ENCODE assay signal across 9 cellular contexts in the genomic region with DNA sequence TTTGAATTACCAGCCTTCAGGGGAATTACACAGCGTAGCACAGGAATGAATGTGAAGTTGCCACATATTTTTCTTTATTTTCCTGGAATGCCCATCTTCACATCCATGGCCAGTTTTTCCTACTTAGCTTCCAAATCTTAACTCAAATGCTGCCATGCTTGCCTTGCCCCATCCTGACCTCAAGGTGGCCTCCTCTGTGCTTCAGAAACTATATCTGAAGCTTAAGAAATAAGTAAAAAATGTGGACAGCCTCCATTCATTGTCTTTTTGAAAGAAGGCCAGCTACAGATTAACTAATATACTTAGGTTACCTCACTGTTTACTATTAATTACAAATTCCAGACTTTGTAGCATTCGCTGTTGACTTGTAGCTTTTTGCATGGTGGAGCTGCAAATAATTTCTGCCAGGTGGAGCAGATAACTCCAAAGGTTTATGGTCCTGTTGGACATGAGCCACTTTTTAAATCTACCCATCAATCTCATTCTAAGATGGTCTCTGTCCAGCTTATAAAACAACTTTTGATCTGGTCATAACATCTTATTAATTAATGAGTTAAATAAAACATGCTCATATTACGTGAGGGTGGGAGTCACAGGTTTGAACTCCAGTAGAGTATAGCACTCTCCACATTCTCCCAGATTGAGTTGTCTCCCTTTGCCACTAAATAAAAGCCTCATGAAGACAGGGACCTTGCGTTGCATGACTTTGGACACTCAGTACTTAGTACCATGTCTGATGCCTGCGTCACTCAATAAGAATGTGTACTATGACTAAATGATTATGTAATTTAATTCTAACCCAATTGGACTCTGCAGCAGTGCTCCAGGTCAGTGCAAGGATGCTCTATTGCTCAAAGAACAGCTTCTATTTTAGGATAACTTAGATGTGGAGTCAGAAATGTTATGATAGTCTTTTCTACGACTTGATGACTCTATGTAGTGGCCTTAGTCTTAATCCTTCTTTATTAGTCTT.
DNase-seq lines count a peak whose midpoint lies in the region; ATAC-seq and TF ChIP-seq lines count a peak whose summit lies in the region.
"Had no signal": no experiment of that assay in that cellular context is flagged by ENCODE, and none has a peak within 500 bp of the region (broad histone marks: within the 10 kb centered on the region; RNA-seq: fewer than 3 reads in every experiment).

No MANE protein-coding gene starts in this region.

- no peaks in the 10 kb centered on the region for H3K79me2 ChIP-seq in GM23248 (ENCODE audit: insufficient read depth)
- no peaks in the 10 kb centered on the region for H3K79me2 ChIP-seq in hepatocyte

- no peak overlapping the region for H3K4me2 ChIP-seq in GM23248 (ENCODE audit: unreplicated experiment)
- no peak overlapping the region for H3K4me2 ChIP-seq in hepatocyte

- in situ Hi-C loops in GM23248 (cut with MboI), result loop anchor here (10.0 to 25.0 kb wide), 2 partner anchors 678 to 1509 kb away; partner anchors contain the start of gene CITED2

- H2AFZ ChIP-seq in GM23248 (no peak overlapping the region; the same call in 1 of the 2 replicates), hepatocyte (no peak overlapping the region)

- H3K27me3 ChIP-seq in GM23248 (replicated peaks; ENCODE audit: insufficient read depth) (no peaks in the 10 kb centered on the region), hepatocyte (no peaks in the 10 kb centered on the region), aorta (ENCODE audit: control insufficient read depth in 1 of 2, insufficient read depth in 2 of 2, low read length in 1 of 2) (no peaks in the 10 kb centered on the region)

- intact Hi-C loops in aorta (cut with DNase I), result no loop called here

- TF ChIP-seq CTCF in AG09309 (IDR thresholded peaks at IDR 0.05; ENCODE audit: control insufficient read depth, insufficient read depth, low read depth, low read length, missing control alignments) (peak; percentile 25), hepatocyte (IDR thresholded peaks at IDR 0.05; ENCODE audit: poor library complexity) (peak; percentile 37)

- DNase-seq in AG09309 (ENCODE audit: low read depth), result no peak
- DNase-seq in GM23248, result peak; percentile 65
- peak; percentile 30 for DNase-seq in hepatocyte (ENCODE audit: low spot score)
- no peak for DNase-seq in T1000 (lab: John Stamatoyannopoulos, UW)
- DNase-seq in activated CD4-positive, CD25-positive, alpha-beta regulatory T cell treated with anti-CD3 and anti-CD28 coated beads, Interleukin-2, amount 50 U/mL, for 72 hours, result no peak
- no peak for DNase-seq in aorta
- DNase-seq: T-helper 17 cell had no signal

- H3K9me2 ChIP-seq in GM23248 (ENCODE audit: insufficient read depth) (no peaks in the 10 kb centered on the region), hepatocyte (replicated peaks; ENCODE audit: insufficient read depth) (no peaks in the 10 kb centered on the region)

- H3K4me3 ChIP-seq in AG09309 (ENCODE audit: control insufficient read depth, low read depth, low read length), result no peak overlapping the region
- no peak overlapping the region for H3K4me3 ChIP-seq in GM23248
- H3K4me3 ChIP-seq in hepatocyte, result no peak overlapping the region
- no peak overlapping the region for H3K4me3 ChIP-seq in aorta (ENCODE audit: low read length in 2 of 2)

- peaks cover 47% of the 10 kb centered on the region for H3F3A ChIP-seq in GM23248 (ENCODE audit: insufficient read depth)

- no peaks in the 10 kb centered on the region for H3K36me3 ChIP-seq in GM23248 (ENCODE audit: low read depth)
- H3K36me3 ChIP-seq in hepatocyte (replicated peaks; ENCODE audit: insufficient read depth, low read depth), result no peaks in the 10 kb centered on the region
- no peaks in the 10 kb centered on the region for H3K36me3 ChIP-seq in aorta (ENCODE audit: control insufficient read depth in 1 of 2, insufficient read depth in 2 of 2, low read length in 1 of 2)

- ATAC-seq in SK-N-SH treated with all-trans-retinoic acid at 6 μM for 48 hours (peak; percentile 39), GM18909 (IDR thresholded peaks at IDR 0.05; ENCODE audit: poor library complexity, unreplicated experiment) (no peak), aorta (ENCODE audit: low FRiP score) (no peak)
- ATAC-seq: T-helper 17 cell had no signal

- 57 to 60% methylated on average over 6 of the region's 6 CpGs for WGBS in GM23248 (ENCODE audit: low coverage in 1 of 2, low lambda C conversion rate in 2 of 2, missing lambda C conversion rate in 2 of 2), 2 experiments
- WGBS in hepatocyte (ENCODE audit: low lambda C conversion rate, missing lambda C conversion rate), result 80% methylated on average over 6 of the region's 6 CpGs
- WGBS in aorta, 2 donors, result 82 to 88% methylated on average over 6 of the region's 6 CpGs

- H3K4me1 ChIP-seq in GM23248 (ENCODE audit: insufficient read depth), result peaks cover 38% of the 10 kb centered on the region
- peaks cover 13% of the 10 kb centered on the region for H3K4me1 ChIP-seq in hepatocyte (ENCODE audit: insufficient read depth)
- H3K4me1 ChIP-seq in aorta (ENCODE audit: control insufficient read depth in 1 of 2, insufficient read depth in 2 of 2, low read length in 2 of 2), result peaks cover 3% of the 10 kb centered on the region in 2 donors

- H3K9me3 ChIP-seq in GM23248 (ENCODE audit: low read depth) (no peaks in the 10 kb centered on the region), hepatocyte (ENCODE audit: low read depth) (no peaks in the 10 kb centered on the region), aorta (ENCODE audit: control insufficient read depth, low read length) (no peaks in the 10 kb centered on the region)

- peak overlapping the region; percentile 90 for H3K27ac ChIP-seq in GM23248
- H3K27ac ChIP-seq in hepatocyte, result peak overlapping the region; percentile 46
- H3K27ac ChIP-seq in aorta (ENCODE audit: low read depth in 1 of 2, low read length in 2 of 2), result no peak overlapping the region

- H4K20me1 ChIP-seq in GM23248 (ENCODE audit: insufficient read depth) (no peaks in the 10 kb centered on the region), hepatocyte (ENCODE audit: insufficient read depth, poor library complexity, severe bottlenecking) (no peaks in the 10 kb centered on the region)

- no peak overlapping the region for H3K9ac ChIP-seq in GM23248

TF ChIP-seq in SK-N-SH treated with all-trans-retinoic acid at 6 μM for 48 hours, 23 proteins besides CTCF, POLR2A, EP300 and RAD21 (continues in another document):
- TF ChIP-seq, protein P1, sequence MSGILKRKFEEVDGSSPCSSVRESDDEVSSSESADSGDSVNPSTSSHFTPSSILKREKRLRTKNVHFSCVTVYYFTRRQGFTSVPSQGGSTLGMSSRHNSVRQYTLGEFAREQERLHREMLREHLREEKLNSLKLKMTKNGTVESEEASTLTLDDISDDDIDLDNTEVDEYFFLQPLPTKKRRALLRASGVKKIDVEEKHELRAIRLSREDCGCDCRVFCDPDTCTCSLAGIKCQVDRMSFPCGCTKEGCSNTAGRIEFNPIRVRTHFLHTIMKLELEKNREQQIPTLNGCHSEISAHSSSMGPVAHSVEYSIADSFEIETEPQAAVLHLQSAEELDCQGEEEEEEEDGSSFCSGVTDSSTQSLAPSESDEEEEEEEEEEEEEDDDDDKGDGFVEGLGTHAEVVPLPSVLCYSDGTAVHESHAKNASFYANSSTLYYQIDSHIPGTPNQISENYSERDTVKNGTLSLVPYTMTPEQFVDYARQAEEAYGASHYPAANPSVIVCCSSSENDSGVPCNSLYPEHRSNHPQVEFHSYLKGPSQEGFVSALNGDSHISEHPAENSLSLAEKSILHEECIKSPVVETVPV (CRISPR knock-in tag; IDR thresholded peaks at IDR 0.05), result no peak
- no peak for TF ChIP-seq RARB (CRISPR knock-in tag; IDR thresholded peaks at IDR 0.05)
- no peak for TF ChIP-seq TOX (CRISPR knock-in tag; IDR thresholded peaks at IDR 0.05; ENCODE audit: borderline replicate concordance)
- TF ChIP-seq OSR1 (CRISPR knock-in tag; IDR thresholded peaks at IDR 0.05), result no peak
- TF ChIP-seq CSDC2 (CRISPR knock-in tag; IDR thresholded peaks at IDR 0.05), result no peak
- no peak for TF ChIP-seq ZFP30 (CRISPR knock-in tag; IDR thresholded peaks at IDR 0.05)
- no peak for TF ChIP-seq ZNF565 (CRISPR knock-in tag; conservative IDR thresholded peaks at IDR 0.05; ENCODE audit: low read depth)
- TF ChIP-seq GLIS3 (CRISPR knock-in tag; IDR thresholded peaks at IDR 0.05), result no peak
- TF ChIP-seq CREB5 (CRISPR knock-in tag; IDR thresholded peaks at IDR 0.05; ENCODE audit: low read depth), result no peak
- TF ChIP-seq ESRRG (CRISPR knock-in tag; IDR thresholded peaks at IDR 0.05), result no peak
- no peak for TF ChIP-seq ISL1 (CRISPR knock-in tag; IDR thresholded peaks at IDR 0.05)
- TF ChIP-seq TSHZ2 (CRISPR knock-in tag; IDR thresholded peaks at IDR 0.05), result no peak

Comparison
In these comparisons a context has a peak if more than half of its experiments do, and no peak if none do; other contexts are left out.
1. DNase-seq: peak in GM23248 (single experiment) and hepatocyte (single experiment); none in AG09309 (single experiment), T1000 (single experiment), activated CD4-positive, CD25-positive, alpha-beta regulatory T cell treated with anti-CD3 and anti-CD28 coated beads, Interleukin-2, amount 50 U/mL, for 72 hours (single experiment) and aorta (0 of 2).
2. H3K27ac ChIP-seq: peak in GM23248 (single experiment) and hepatocyte (single experiment); none in aorta (0 of 2).